ENCODE assay signal across 8 cellular contexts in the genomic region with DNA sequence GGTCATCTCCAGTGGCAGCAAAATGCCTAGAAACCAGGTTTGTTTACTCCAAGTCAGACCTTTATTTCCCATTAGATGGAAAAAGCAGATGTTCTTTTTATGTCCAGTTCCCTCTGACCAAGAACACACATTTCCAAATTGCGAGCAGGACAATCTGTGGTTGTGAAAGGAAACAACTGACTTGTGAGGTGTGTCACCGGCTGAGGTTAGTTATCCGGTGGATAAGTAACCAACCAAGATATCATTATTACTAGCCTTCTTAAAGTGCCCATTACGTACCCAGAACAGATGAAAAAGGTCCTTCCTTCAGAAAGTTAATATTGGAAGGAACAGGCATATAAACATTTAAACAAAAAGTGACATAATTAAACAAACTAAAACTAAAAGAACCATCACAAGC.
DNase-seq lines count a peak whose midpoint lies in the region; ATAC-seq and TF ChIP-seq lines count a peak whose summit lies in the region.

No MANE protein-coding gene starts in this region.

- in situ Hi-C loops in HAP-1 (cut with MboI; ENCODE audit: low sequenced_read_pairs) = loop anchor here (5.0 to 10.0 kb wide), 3 partner anchors 248 to 536 kb away; no protein-coding TSS in a partner anchor

- no peak for TF ChIP-seq EP300 in suprapubic skin (IDR thresholded peaks at IDR 0.05)

- peak; percentile 48 for DNase-seq in HT-29 (ENCODE audit: low spot score)
- DNase-seq in fibroblast of pulmonary artery (ENCODE audit: low read depth) = peak; percentile 75
- DNase-seq in suprapubic skin (ENCODE audit: low spot score in 2 of 2) = no peak
- no peak for DNase-seq in stimulated activated CD4-positive, alpha-beta T cell treated with anti-CD3 and anti-CD28 coated beads, Interleukin-4, amount 100 ng/mL, for 4 hours
- no peak for DNase-seq in HAP-1 (ENCODE audit: low spot score in 2 of 2)
- no peak for DNase-seq in T-helper 9 cell

- TF ChIP-seq POLR2A in suprapubic skin (IDR thresholded peaks at IDR 0.05) = no peak

- peak overlapping the region; percentile 61 for H3K27ac ChIP-seq in suprapubic skin

- no peaks in the 10 kb centered on the region for H3K27me3 ChIP-seq in suprapubic skin
- H3K27me3 ChIP-seq in HAP-1 (ENCODE audit: low read depth) = no peaks in the 10 kb centered on the region

- H3K9me3 ChIP-seq in suprapubic skin (no peaks in the 10 kb centered on the region), HAP-1 (no peaks in the 10 kb centered on the region)

- H3K4me3 ChIP-seq in fibroblast of pulmonary artery (replicated peaks; ENCODE audit: low read depth, low read length) (no peak overlapping the region), suprapubic skin (no peak overlapping the region), HAP-1 (no peak overlapping the region)

- WGBS in suprapubic skin = 42% methylated on average over 4 of the region's 4 CpGs

- H3K36me3 ChIP-seq in suprapubic skin (no peaks in the 10 kb centered on the region), HAP-1 (replicated peaks) (no peaks in the 10 kb centered on the region)

- H3K4me1 ChIP-seq in suprapubic skin = peaks cover 41% of the 10 kb centered on the region
- H3K4me1 ChIP-seq in HAP-1 = peaks cover 5% of the 10 kb centered on the region; the same call in 1 of the 2 replicates

- ATAC-seq in GM21423 (IDR thresholded peaks at IDR 0.05; ENCODE audit: unreplicated experiment) (peak; percentile 69), GM18868 (IDR thresholded peaks at IDR 0.05; ENCODE audit: unreplicated experiment) (no peak)

- TF ChIP-seq CTCF in fibroblast of pulmonary artery (IDR thresholded peaks at IDR 0.05; ENCODE audit: low read length, missing control alignments) (no peak), suprapubic skin (IDR thresholded peaks at IDR 0.05) (no peak)

Comparison
In these comparisons a context has a peak if more than half of its experiments do, and no peak if none do; other contexts are left out.
1. DNase-seq: peak in HT-29 (single experiment) and fibroblast of pulmonary artery (single experiment); none in suprapubic skin (0 of 2), stimulated activated CD4-positive, alpha-beta T cell treated with anti-CD3 and anti-CD28 coated beads, Interleukin-4, amount 100 ng/mL, for 4 hours (0 of 2), HAP-1 (0 of 2) and T-helper 9 cell (single experiment).